In the genomic region with DNA sequence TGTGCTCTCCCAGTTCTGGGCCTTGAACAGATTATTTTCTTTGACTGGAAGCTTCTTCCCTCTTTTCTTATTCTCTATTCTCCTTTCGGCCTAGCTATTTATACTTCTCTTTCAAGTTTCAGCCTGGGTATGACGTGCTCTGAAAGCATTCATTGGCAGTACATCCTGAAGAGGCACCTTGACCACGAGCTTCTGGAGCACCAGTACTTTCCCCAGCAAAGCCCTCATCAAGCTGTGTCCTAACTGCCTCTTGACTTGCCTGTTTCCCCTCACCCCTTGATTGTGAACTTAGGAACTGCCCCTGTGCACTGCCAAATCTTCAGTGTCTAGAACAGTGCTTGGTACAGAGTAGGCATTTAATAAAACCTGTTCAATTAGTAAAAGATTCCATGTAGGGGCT, we compare ENCODE assay signal across 18 cellular contexts.
DNase-seq lines count a peak whose midpoint lies in the region; ATAC-seq and TF ChIP-seq lines count a peak whose summit lies in the region.
"Had no signal": no experiment of that assay in that cellular context is flagged by ENCODE, and none has a peak within 500 bp of the region (broad histone marks: within the 10 kb centered on the region; RNA-seq: fewer than 3 reads in every experiment).

No MANE protein-coding gene starts in this region.

- H3K27me3 ChIP-seq in left ventricle myocardium inferior (ENCODE audit: low read depth), result no peaks in the 10 kb centered on the region
- H3K27me3 ChIP-seq in right atrium auricular region, result no peaks in the 10 kb centered on the region
- H3K27me3 ChIP-seq: BLaER1 treated with 17β-estradiol and CSF1 and Interleukin-3, amounts not matched to agents 10 nM and 100 nM had no signal

- H3K4me3 ChIP-seq in left ventricle myocardium inferior (no peak overlapping the region), right atrium auricular region (no peak overlapping the region)
- H3K4me3 ChIP-seq: A549; BLaER1 treated with 17β-estradiol and CSF1 and Interleukin-3, amounts not matched to agents 10 nM and 100 nM had no signal

- H3K36me3 ChIP-seq in left ventricle myocardium inferior, result no peaks in the 10 kb centered on the region
- no peaks in the 10 kb centered on the region for H3K36me3 ChIP-seq in right atrium auricular region
- H3K36me3 ChIP-seq: BLaER1 treated with 17β-estradiol and CSF1 and Interleukin-3, amounts not matched to agents 10 nM and 100 nM had no signal

- H3K27ac ChIP-seq in left ventricle myocardium inferior (replicated peaks), result no peak overlapping the region
- no peak overlapping the region for H3K27ac ChIP-seq in right atrium auricular region
- H3K27ac ChIP-seq: 22Rv1; A549; BLaER1 treated with 17β-estradiol and CSF1 and Interleukin-3, amounts not matched to agents 10 nM and 100 nM; C4-2B had no signal

- no peaks in the 10 kb centered on the region for H3K4me1 ChIP-seq in left ventricle myocardium inferior
- H3K4me1 ChIP-seq in right atrium auricular region, result no peaks in the 10 kb centered on the region
- H3K4me1 ChIP-seq: A549; BLaER1 treated with 17β-estradiol and CSF1 and Interleukin-3, amounts not matched to agents 10 nM and 100 nM; Caco-2 had no signal

- intact Hi-C loops in Right ventricle myocardium inferior (cut with DNase I) (no loop called here), left ventricle myocardium inferior (cut with micrococcal nuclease) (no loop called here), left ventricle myocardium superior (cut with micrococcal nuclease) (no loop called here)

- TF ChIP-seq CTCF in left ventricle myocardium inferior (IDR thresholded peaks at IDR 0.05; ENCODE audit: borderline replicate concordance) (no peak), right atrium auricular region (IDR thresholded peaks at IDR 0.05) (no peak)

- H3K9me3 ChIP-seq in left ventricle myocardium inferior (replicated peaks) (no peaks in the 10 kb centered on the region), right atrium auricular region (no peaks in the 10 kb centered on the region)
- H3K9me3 ChIP-seq: A549, Caco-2 had no signal

- ATAC-seq in Right ventricle myocardium inferior, result peak; percentile 65
- ATAC-seq in left ventricle myocardium superior, result peak; percentile 39
- ATAC-seq: A549; CD8-positive, alpha-beta T cell had no signal

- DNase-seq in Right ventricle myocardium inferior (ENCODE audit: missing footprints), result no peak
- DNase-seq in left ventricle myocardium inferior, result no peak
- no peak for DNase-seq in left ventricle myocardium superior
- DNase-seq in right atrium auricular region (ENCODE audit: low spot score), result no peak
- DNase-seq in medulla oblongata (ENCODE audit: extremely low spot score), result peak; percentile 13
- no peak for DNase-seq in pons (ENCODE audit: low spot score)
- DNase-seq in activated CD4-positive, alpha-beta T cell treated with anti-CD3 and anti-CD28 coated beads, Interleukin-2, amount 50 U/mL, for 48 hours, result no peak
- DNase-seq: AML-193; Caco-2; Calu3; CD4-positive, alpha-beta T cell; CD8-positive, alpha-beta T cell; DMS79 treated with DMSO at 0.1 percent for 48 hours; GF-D8 had no signal
